In the genomic region with DNA sequence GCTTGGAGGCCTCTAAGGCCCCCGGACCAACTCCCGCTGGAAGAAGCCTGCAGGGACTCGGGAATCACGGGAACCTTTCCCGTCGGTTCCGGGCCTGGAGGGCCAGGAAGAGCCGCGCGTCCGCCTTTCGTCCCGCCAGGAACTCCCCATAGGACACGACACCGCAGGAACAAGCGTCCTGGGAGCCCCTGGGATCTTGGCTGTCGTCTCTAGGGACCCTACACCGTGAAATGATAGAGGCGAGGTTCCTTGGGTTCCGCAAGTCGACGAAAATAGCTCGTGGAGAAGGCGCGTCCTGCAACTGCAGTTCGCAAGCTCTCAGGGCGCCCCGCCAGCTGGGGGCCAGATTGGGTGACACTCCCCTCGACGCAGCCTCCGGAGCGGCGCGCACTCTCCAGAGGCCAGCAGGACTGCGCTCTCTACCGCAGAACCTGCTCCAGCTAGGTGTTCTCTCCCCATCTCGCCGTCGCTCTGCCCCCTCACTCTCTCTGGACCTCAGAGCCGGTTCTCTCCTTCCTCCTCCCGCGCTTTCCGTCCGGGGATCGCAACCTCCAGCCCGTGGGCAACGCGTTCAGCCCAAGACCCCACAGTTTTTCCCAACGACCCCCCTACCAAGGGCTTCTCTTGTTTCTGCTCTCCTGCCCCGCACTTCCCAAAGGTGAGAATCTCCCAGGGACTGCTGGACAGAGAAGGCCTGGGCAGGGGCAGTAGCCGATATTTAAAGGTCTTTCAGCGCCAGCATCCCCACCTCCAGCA, we compare ENCODE assay signal across 8 cellular contexts. TPM values are rescaled to one million over a fixed set of nuclear protein-coding genes. Genes with fewer than 3 reads are reported as not detected.
DNase-seq lines count a peak whose midpoint lies in the region; ATAC-seq and TF ChIP-seq lines count a peak whose summit lies in the region.

No MANE protein-coding gene starts in this region.

- TF ChIP-seq CTCF in BJ (IDR thresholded peaks at IDR 0.05; ENCODE audit: insufficient read depth, low read depth, low read length) (no peak), dorsolateral prefrontal cortex (IDR thresholded peaks at IDR 0.05 in 54 of 56, conservative IDR thresholded peaks at IDR 0.05 in 2 of 56; ENCODE audit: low read depth in 1 of 56, partially characterized antibody in 56 of 56) (no peak)

- no peaks in the 10 kb centered on the region for H3K9me3 ChIP-seq in HUES64 (ENCODE audit: insufficient read depth, low read depth, low read length)
- H3K9me3 ChIP-seq in muscle layer of duodenum (ENCODE audit: control insufficient read depth in 1 of 2, low read length in 2 of 2): no peaks in the 10 kb centered on the region

- intact Hi-C loops in dorsolateral prefrontal cortex (cut with DNase I): loop anchor here in 1 of 2 donors (10.0 kb wide), 2 partner anchors 219 to 389 kb away; no protein-coding TSS in a partner anchor

- H3K9ac ChIP-seq in HUES64 (ENCODE audit: low read depth, low read length): peak overlapping the region; percentile 66

- H3K4me1 ChIP-seq in HUES64 (ENCODE audit: insufficient read depth, low read length) (peaks cover 30% of the 10 kb centered on the region), muscle layer of duodenum (ENCODE audit: control insufficient read depth in 1 of 2, insufficient read depth in 2 of 2, low read length in 2 of 2) (peaks cover 0 to 46% of the 10 kb centered on the region in 2 donors)

- peaks cover 6% of the 10 kb centered on the region for H3K27me3 ChIP-seq in BJ (ENCODE audit: control insufficient read depth, insufficient read depth, low read length)
- peaks cover 85% of the 10 kb centered on the region for H3K27me3 ChIP-seq in HUES64 (ENCODE audit: insufficient read depth, low read length)
- H3K27me3 ChIP-seq in dorsolateral prefrontal cortex: peaks cover 0 to 87% (median 35%) of the 10 kb centered on the region in 45 donors
- H3K27me3 ChIP-seq in muscle layer of duodenum (ENCODE audit: low read depth, low read length): peaks cover 4% of the 10 kb centered on the region

- H3K36me3 ChIP-seq in BJ (ENCODE audit: control insufficient read depth, insufficient read depth, low read length): 0 out of 2 replicates have a peak, but pooled peaks cover 1% of the 10 kb centered on the region
- H3K36me3 ChIP-seq in HUES64 (ENCODE audit: insufficient read depth, low read length): peaks cover 9% of the 10 kb centered on the region; the same call in 1 of the 2 replicates
- H3K36me3 ChIP-seq in muscle layer of duodenum (ENCODE audit: control insufficient read depth in 1 of 2, insufficient read depth in 2 of 2, low read length in 2 of 2): no peaks in the 10 kb centered on the region

- H3K4me3 ChIP-seq in BJ (ENCODE audit: low read depth, low read length): peak overlapping the region; percentile 57
- peak overlapping the region; percentile 90 for H3K4me3 ChIP-seq in HUES64 (ENCODE audit: low read length)
- peak overlapping the region in 57 of 59 donors; percentile 24 to 80 (median 65) for H3K4me3 ChIP-seq in dorsolateral prefrontal cortex
- peak overlapping the region; percentile 58 to 79 for H3K4me3 ChIP-seq in muscle layer of duodenum (ENCODE audit: low read depth in 1 of 2, low read length in 2 of 2)

- DNase-seq in BJ (ENCODE audit: low read depth) (no peak), dorsolateral prefrontal cortex (peak in 2 of 10 donors; percentile 48 to 54), GM03348 (ENCODE audit: low spot score) (no peak), GM19240 (ENCODE audit: insufficient read length, low spot score) (no peak), HCEC 1CT (no peak)

- under 1% methylated on average over 52 of the region's 52 CpGs for WGBS in HUES64

- H3K27ac ChIP-seq in HUES64 (ENCODE audit: low read depth, low read length): no peak overlapping the region
- H3K27ac ChIP-seq in dorsolateral prefrontal cortex: peak overlapping the region in 11 of 59 donors; percentile 3 to 84 (median 52)
- peak overlapping the region; percentile 79 for H3K27ac ChIP-seq in muscle layer of duodenum (ENCODE audit: low read length)

- ATAC-seq in HG02610 (IDR thresholded peaks at IDR 0.05; ENCODE audit: unreplicated experiment): no peak

- CTCF ChIA-PET in BJ (lab: Yijun Ruan, JAX): interaction anchor here (0.8 to 3.2 kb wide), 5 partner anchors 10 to 392 kb away, joined by 3 to 8 read pairs (median 4); no protein-coding TSS in a partner anchor

- POLR2A ChIA-PET in BJ (lab: Charles Lee): interaction anchor here (0.6 kb wide), 1 partner anchor 249 kb away, joined by 3 read pairs; no protein-coding TSS in a partner anchor

RNA-seq across cellular contexts. Expression of gene BMP4, which starts 0.8 kb away (rescaled TPM):
- polyA plus RNA-seq in BJ (2011; rRNA removed): 9.3 and 10.1 TPM in 2 replicates
- 6.4 and 7.0 TPM in 2 replicates for polyA minus RNA-seq in BJ (2011; rRNA and poly(A)+ RNA removed)
- 12.0 TPM for polyA plus RNA-seq in HUES64 (2013, experiment 1 of 2)
- polyA plus RNA-seq in HUES64 (2013, experiment 2 of 2): 15.1 TPM
- 10 to 100 TPM in 9 of 120 experiments, 1 to 10 TPM in 110, under 1 TPM in 1; 0.85 to 15.2 (median 5.4) TPM for total RNA-seq in dorsolateral prefrontal cortex
